11 cellular contexts compared by ENCODE assay signal in genomic region chr14:25381498-25381897, GRCh38.
DNase-seq lines count a peak whose midpoint lies in the region; ATAC-seq and TF ChIP-seq lines count a peak whose summit lies in the region.
"Had no signal": no experiment of that assay in that cellular context is flagged by ENCODE, and none has a peak within 500 bp of the region (broad histone marks: within the 10 kb centered on the region; RNA-seq: fewer than 3 reads in every experiment).

No MANE protein-coding gene starts in this region.

- H3K9me3 ChIP-seq in OCI-LY1 (ENCODE audit: low read length) = no peaks in the 10 kb centered on the region
- no peaks in the 10 kb centered on the region for H3K9me3 ChIP-seq in left lung

- no peak overlapping the region for H3K27ac ChIP-seq in GM23338 (ENCODE audit: low read depth)
- no peak overlapping the region for H3K27ac ChIP-seq in OCI-LY1 (ENCODE audit: low read depth, low read length, poor library complexity, severe bottlenecking)
- no peak overlapping the region for H3K27ac ChIP-seq in left lung
- H3K27ac ChIP-seq: sigmoid colon had no signal

- H3K4me1 Mint-ChIP-seq in GM23338 = peaks cover 5% of the 10 kb centered on the region; the same call in 1 of the 3 replicates
- no peaks in the 10 kb centered on the region for H3K4me1 Mint-ChIP-seq in activated naive CD4-positive, alpha-beta T cell treated with anti-CD3 and anti-CD28 coated beads for 36 hours (ENCODE audit: low read depth)
- H3K4me1 Mint-ChIP-seq: CD8-positive, alpha-beta memory T cell had no signal

- H3K36me3 Mint-ChIP-seq in GM23338 (ENCODE audit: low read depth) = no peaks in the 10 kb centered on the region
- no peaks in the 10 kb centered on the region for H3K36me3 Mint-ChIP-seq in activated naive CD4-positive, alpha-beta T cell treated with anti-CD3 and anti-CD28 coated beads for 36 hours (ENCODE audit: low read depth)
- H3K36me3 Mint-ChIP-seq: CD8-positive, alpha-beta memory T cell had no signal

- DNase-seq in AG10803 (ENCODE audit: low read depth) (no peak), GM23338 (ENCODE audit: low spot score) (peak; percentile 52), fibroblast of pulmonary artery (ENCODE audit: low read depth) (peak; percentile 3), DMS79 (lab: John Stamatoyannopoulos, UW) (no peak), left lung (no peak)
- no peak for DNase-seq in activated naive CD4-positive, alpha-beta T cell treated with anti-CD3 and anti-CD28 coated beads for 36 hours
- no peak for DNase-seq in stimulated activated CD4-positive, alpha-beta T cell treated with anti-CD3 and anti-CD28 coated beads, Interleukin-2, amount 100 ng/mL, for 48 hours
- DNase-seq: CD8-positive, alpha-beta memory T cell; sigmoid colon had no signal

- TF ChIP-seq CTCF in AG10803 (conservative IDR thresholded peaks at IDR 0.05; ENCODE audit: low read length) (peak; percentile 22; the same call in 1 of the 2 replicates), GM23338 (conservative IDR thresholded peaks at IDR 0.05; ENCODE audit: low read depth in 2 of 2) (peak; percentile 34 to 53), OCI-LY1 (IDR thresholded peaks at IDR 0.05; ENCODE audit: low read length) (peak; percentile 56), fibroblast of pulmonary artery (IDR thresholded peaks at IDR 0.05; ENCODE audit: low read length, missing control alignments) (peak; percentile 25), left lung (IDR thresholded peaks at IDR 0.05) (no peak)

- H3K36me3 ChIP-seq in GM23338 (ENCODE audit: insufficient read depth) (no peaks in the 10 kb centered on the region), OCI-LY1 (ENCODE audit: insufficient read depth, low read length) (no peaks in the 10 kb centered on the region), left lung (no peaks in the 10 kb centered on the region)
- H3K36me3 ChIP-seq: sigmoid colon had no signal

- H4K20me1 ChIP-seq in GM23338 (replicated peaks; ENCODE audit: insufficient read depth) (no peaks in the 10 kb centered on the region), OCI-LY1 (ENCODE audit: insufficient read depth, low read length) (no peaks in the 10 kb centered on the region)

- H3K27me3 ChIP-seq in GM23338 (ENCODE audit: insufficient read depth) (no peaks in the 10 kb centered on the region), OCI-LY1 (ENCODE audit: insufficient read depth, low read length) (no peaks in the 10 kb centered on the region), left lung (no peaks in the 10 kb centered on the region)
- H3K27me3 ChIP-seq: sigmoid colon had no signal

- H3K4me1 ChIP-seq in GM23338 (ENCODE audit: insufficient read depth) (no peaks in the 10 kb centered on the region), OCI-LY1 (ENCODE audit: insufficient read depth, low read length, severe bottlenecking) (no peaks in the 10 kb centered on the region), left lung (no peaks in the 10 kb centered on the region)
- H3K4me1 ChIP-seq: sigmoid colon had no signal

- no peak overlapping the region for H3K4me3 Mint-ChIP-seq in GM23338
- H3K4me3 Mint-ChIP-seq in activated naive CD4-positive, alpha-beta T cell treated with anti-CD3 and anti-CD28 coated beads for 36 hours = no peak overlapping the region
- H3K4me3 Mint-ChIP-seq: CD8-positive, alpha-beta memory T cell had no signal

- 0 out of 3 replicates have a peak, but pooled peaks cover 3% of the 10 kb centered on the region for H3K9me3 Mint-ChIP-seq in GM23338
- peaks cover 3% of the 10 kb centered on the region for H3K9me3 Mint-ChIP-seq in activated naive CD4-positive, alpha-beta T cell treated with anti-CD3 and anti-CD28 coated beads for 36 hours

- no peak overlapping the region for H3K4me3 ChIP-seq in AG10803 (ENCODE audit: low read length)
- H3K4me3 ChIP-seq in GM23338 = no peak overlapping the region
- H3K4me3 ChIP-seq in OCI-LY1 (ENCODE audit: low read depth, low read length, poor library complexity, severe bottlenecking) = no peak overlapping the region
- H3K4me3 ChIP-seq in fibroblast of pulmonary artery (replicated peaks; ENCODE audit: low read depth, low read length) = no peak overlapping the region
- H3K4me3 ChIP-seq in left lung = no peak overlapping the region
- H3K4me3 ChIP-seq: lung, sigmoid colon had no signal

- ATAC-seq in GM23338 (peak; percentile 43), left lung (no peak)

- H3K79me2 ChIP-seq in GM23338 (replicated peaks; ENCODE audit: insufficient read depth) = no peaks in the 10 kb centered on the region
- no peaks in the 10 kb centered on the region for H3K79me2 ChIP-seq in OCI-LY1 (ENCODE audit: insufficient read depth, low read length)

- no peak overlapping the region for H3K9ac ChIP-seq in OCI-LY1 (ENCODE audit: low read length)

- H3K27me3 Mint-ChIP-seq in GM23338 (ENCODE audit: insufficient read depth, low read depth, poor library complexity) = peaks cover 1% of the 10 kb centered on the region
- no peaks in the 10 kb centered on the region for H3K27me3 Mint-ChIP-seq in activated naive CD4-positive, alpha-beta T cell treated with anti-CD3 and anti-CD28 coated beads for 36 hours (ENCODE audit: low read depth)
- H3K27me3 Mint-ChIP-seq: CD8-positive, alpha-beta memory T cell had no signal

- H3K9me2 ChIP-seq in GM23338 (ENCODE audit: insufficient read depth) = no peaks in the 10 kb centered on the region
- no peaks in the 10 kb centered on the region for H3K9me2 ChIP-seq in OCI-LY1 (ENCODE audit: low read depth, low read length)

- H3K4me2 ChIP-seq in GM23338 (no peak overlapping the region), OCI-LY1 (ENCODE audit: low read length) (no peak overlapping the region)

- no peak overlapping the region for H3K27ac Mint-ChIP-seq in GM23338
- H3K27ac Mint-ChIP-seq in activated naive CD4-positive, alpha-beta T cell treated with anti-CD3 and anti-CD28 coated beads for 36 hours = no peak overlapping the region
- H3K27ac Mint-ChIP-seq: CD8-positive, alpha-beta memory T cell had no signal

- H2AFZ ChIP-seq in GM23338 = no peak overlapping the region; the same call in 1 of the 2 replicates
- no peak overlapping the region for H2AFZ ChIP-seq in OCI-LY1 (ENCODE audit: low read length)

- H3F3A ChIP-seq in GM23338 (replicated peaks; ENCODE audit: low read depth) (no peaks in the 10 kb centered on the region), OCI-LY1 (ENCODE audit: insufficient read depth, low read length) (no peaks in the 10 kb centered on the region)

- CTCF ChIA-PET in activated naive CD4-positive, alpha-beta T cell treated with anti-CD3 and anti-CD28 coated beads for 36 hours (lab: Charles Lee) = no interaction called here

- intact Hi-C loops in activated naive CD4-positive, alpha-beta T cell treated with anti-CD3 and anti-CD28 coated beads for 36 hours (cut with micrococcal nuclease) = no loop called here
- intact Hi-C loops in left lung (cut with DNase I) = no loop called here

TF ChIP-seq in GM23338, 12 proteins besides CTCF, POLR2A, EP300 and RAD21 (continues in another document):
- no peak for TF ChIP-seq JUNB (IDR thresholded peaks at IDR 0.05; ENCODE audit: unreplicated experiment)
- TF ChIP-seq REST (IDR thresholded peaks at IDR 0.05; ENCODE audit: unreplicated experiment) = no peak
- no peak for TF ChIP-seq EZH2 (IDR thresholded peaks at IDR 0.05; ENCODE audit: low read depth, unreplicated experiment)
- TF ChIP-seq STAT1 (IDR thresholded peaks at IDR 0.05; ENCODE audit: unreplicated experiment) = no peak
- TF ChIP-seq ZNF114 (CRISPR knock-in tag; IDR thresholded peaks at IDR 0.05) = no peak

Comparison
In these comparisons a context has a peak if more than half of its experiments do, and no peak if none do; other contexts are left out.
1. DNase-seq: peak in GM23338 (single experiment) and fibroblast of pulmonary artery (single experiment); none in AG10803 (single experiment), activated naive CD4-positive, alpha-beta T cell treated with anti-CD3 and anti-CD28 coated beads for 36 hours (single experiment), DMS79 (single experiment), stimulated activated CD4-positive, alpha-beta T cell treated with anti-CD3 and anti-CD28 coated beads, Interleukin-2, amount 100 ng/mL, for 48 hours (0 of 2) and left lung (0 of 2).
2. CTCF ChIP-seq: peak in AG10803 (single experiment), GM23338 (2 of 2), OCI-LY1 (single experiment) and fibroblast of pulmonary artery (single experiment); none in left lung (0 of 2).